In genomic region chr1:26998319-26999300, GRCh38 we compare ENCODE assay signal across 1 cellular context.
TF ChIP-seq lines count a peak whose summit lies in the region.

No MANE protein-coding gene starts in this region.

TF ChIP-seq in HepG2, 621 proteins besides CTCF, POLR2A, EP300 and RAD21 (continued from another document):
- TF ChIP-seq ZFP91 (CRISPR knock-in tag; IDR thresholded peaks at IDR 0.05; ENCODE audit: borderline replicate concordance) = no peak
